Comparison of ENCODE assay signal across 8 cellular contexts in the genomic region with DNA sequence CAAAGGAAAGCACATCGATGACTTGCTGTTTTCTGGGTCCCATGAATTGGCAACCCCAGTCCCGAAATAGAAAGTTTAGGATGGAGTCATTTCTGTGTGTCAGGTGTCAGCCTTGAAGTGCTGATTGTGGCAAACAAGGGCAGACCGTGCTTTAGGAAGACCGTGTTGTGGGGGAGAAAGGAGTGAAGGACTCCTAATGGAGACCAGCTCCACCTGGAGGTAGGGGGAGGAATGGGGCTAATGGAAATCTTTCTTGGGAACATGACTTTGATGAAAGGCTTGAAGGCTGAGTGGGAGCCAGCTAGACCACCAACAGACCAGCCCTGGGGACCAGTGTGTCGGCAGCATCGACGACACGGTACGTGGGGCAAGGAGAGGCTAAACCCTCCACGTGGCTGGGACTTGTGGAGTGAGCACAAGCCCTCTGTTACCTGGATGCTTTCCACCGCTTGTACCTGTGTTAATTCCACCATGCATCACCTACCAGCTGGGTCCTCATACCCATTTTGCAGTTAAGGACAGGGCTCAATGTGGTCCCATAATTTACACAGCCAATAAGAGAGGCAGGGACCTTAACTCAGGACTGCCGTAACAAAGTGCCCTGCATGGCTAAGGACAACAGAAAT.
DNase-seq lines count a peak whose midpoint lies in the region; ATAC-seq and TF ChIP-seq lines count a peak whose summit lies in the region.

No MANE protein-coding gene starts in this region.

- H3K27ac ChIP-seq in ovary = no peak overlapping the region

- TF ChIP-seq CTCF in AG09319 (IDR thresholded peaks at IDR 0.05; ENCODE audit: low read depth, low read length) (peak; percentile 37), astrocyte of the cerebellum (IDR thresholded peaks at IDR 0.05; ENCODE audit: low read depth, low read length, missing control alignments) (peak; percentile 57), ovary (IDR thresholded peaks at IDR 0.05) (no peak)

- in situ Hi-C loops in astrocyte of the cerebellum (cut with HindIII; ENCODE audit: low sequenced_read_pairs) = no loop called here

- ATAC-seq in HG03457 (IDR thresholded peaks at IDR 0.05; ENCODE audit: unreplicated experiment) (no peak), HG03025 (IDR thresholded peaks at IDR 0.05; ENCODE audit: low FRiP score, unreplicated experiment) (no peak)

- DNase-seq in AG09319 (ENCODE audit: extremely low read depth, low read depth) (no peak), HuH-7.5 (ENCODE audit: low spot score) (peak; percentile 83), astrocyte of the cerebellum (ENCODE audit: low read depth) (no peak), left kidney (ENCODE audit: low read depth, low spot score) (peak; percentile 18), ovary (no peak), UCSD-AML1 (lab: John Stamatoyannopoulos, UW; ENCODE audit: unreplicated experiment) (no peak)

- H3K27me3 ChIP-seq in ovary = no peaks in the 10 kb centered on the region

- TF ChIP-seq POLR2A in ovary (IDR thresholded peaks at IDR 0.05) = no peak

- no peaks in the 10 kb centered on the region for H3K36me3 ChIP-seq in ovary

- WGBS in ovary, 3 donors = 84 to 86% (median 86%) methylated on average over 12 of the region's 12 CpGs

- H3K4me3 ChIP-seq in astrocyte of the cerebellum (ENCODE audit: low read depth, low read length) (no peak overlapping the region), ovary (no peak overlapping the region)

- H3K4me1 ChIP-seq in ovary (ENCODE audit: insufficient read depth) = no peaks in the 10 kb centered on the region

- intact Hi-C loops in ovary (cut with DNase I) = no loop called here

- no peak for TF ChIP-seq EP300 in ovary (IDR thresholded peaks at IDR 0.05)

- no peaks in the 10 kb centered on the region for H3K9me3 ChIP-seq in ovary

Comparison
In these comparisons a context has a peak if more than half of its experiments do, and no peak if none do; other contexts are left out.
1. DNase-seq: peak in HuH-7.5 (single experiment) and left kidney (single experiment); none in AG09319 (single experiment), astrocyte of the cerebellum (single experiment), ovary (0 of 5) and UCSD-AML1 (single experiment).
2. CTCF ChIP-seq: peak in AG09319 (single experiment) and astrocyte of the cerebellum (single experiment); none in ovary (0 of 3).